Comparison of ENCODE assay signal across 12 cellular contexts in genomic region chr5:138968601-138969000, GRCh38.
"Had no signal": no experiment of that assay in that cellular context is flagged by ENCODE, and none has a peak within 500 bp of the region (broad histone marks: within the 10 kb centered on the region; RNA-seq: fewer than 3 reads in every experiment).

No MANE protein-coding gene starts in this region.

- H3K27ac Mint-ChIP-seq: activated B cell treated with CpG ODN at 0.5 μM for 24 hours; activated CD4-positive, alpha-beta T cell treated with anti-CD3 and anti-CD28 coated beads, Interleukin-2, amount 10 ng/mL, durations not matched to agents 7 days and 5 days; activated naive CD4-positive, alpha-beta T cell treated with anti-CD3 and anti-CD28 coated beads, Interleukin-2, amount 50 U/mL, for 72 hours; T-helper 1 cell treated with Interleukin-12 subunit alpha and Interleukin-12 subunit beta and Interleukin-4 antibody, amounts not matched to agents 30 μg/mL and 1 μg/mL, for 36 hours had no signal

- H3K36me3 Mint-ChIP-seq: activated naive CD4-positive, alpha-beta T cell treated with anti-CD3 and anti-CD28 coated beads, Interleukin-2, amount 50 U/mL, for 72 hours had no signal

- DNase-seq: activated B cell treated with CpG ODN at 0.5 μM for 24 hours; activated CD4-positive, alpha-beta T cell treated with anti-CD3 and anti-CD28 coated beads, Interleukin-2, amount 10 ng/mL, durations not matched to agents 7 days and 5 days; activated CD8-positive, alpha-beta memory T cell treated with anti-CD3 and anti-CD28 coated beads for 24 hours; activated T-cell treated with anti-CD3 and anti-CD28 coated beads for 4 hours; esophagus squamous epithelium; foreskin fibroblast; kidney; retina had no signal

- H3K27me3 ChIP-seq: esophagus squamous epithelium had no signal

- H3K4me3 Mint-ChIP-seq: activated B cell treated with CpG ODN at 0.5 μM for 24 hours; activated CD4-positive, alpha-beta T cell treated with anti-CD3 and anti-CD28 coated beads, Interleukin-2, amount 10 ng/mL, durations not matched to agents 7 days and 5 days; T-helper 1 cell treated with Interleukin-12 subunit alpha and Interleukin-12 subunit beta and Interleukin-4 antibody, amounts not matched to agents 30 μg/mL and 1 μg/mL, for 36 hours had no signal

- H3K4me3 ChIP-seq: esophagus squamous epithelium, skin epidermis had no signal

- H3K9me3 Mint-ChIP-seq: activated B cell treated with CpG ODN at 0.5 μM for 24 hours; activated CD4-positive, alpha-beta T cell treated with anti-CD3 and anti-CD28 coated beads, Interleukin-2, amount 10 ng/mL, durations not matched to agents 7 days and 5 days; activated naive CD4-positive, alpha-beta T cell treated with anti-CD3 and anti-CD28 coated beads, Interleukin-2, amount 50 U/mL, for 72 hours; T-helper 1 cell treated with Interleukin-12 subunit alpha and Interleukin-12 subunit beta and Interleukin-4 antibody, amounts not matched to agents 30 μg/mL and 1 μg/mL, for 36 hours had no signal

- H3K4me1 Mint-ChIP-seq: activated B cell treated with CpG ODN at 0.5 μM for 24 hours; activated CD4-positive, alpha-beta T cell treated with anti-CD3 and anti-CD28 coated beads, Interleukin-2, amount 10 ng/mL, durations not matched to agents 7 days and 5 days had no signal

- H3K36me3 ChIP-seq: esophagus squamous epithelium had no signal

- H3K27me3 Mint-ChIP-seq: activated B cell treated with CpG ODN at 0.5 μM for 24 hours had no signal

- H3K9me3 ChIP-seq: esophagus squamous epithelium had no signal

- H3K4me1 ChIP-seq: parathyroid adenoma had no signal

- ATAC-seq: activated naive CD4-positive, alpha-beta T cell treated with anti-CD3 and anti-CD28 coated beads, Interleukin-2, amount 50 U/mL, for 72 hours had no signal

- H3K27ac ChIP-seq: esophagus squamous epithelium, parathyroid adenoma, skin epidermis had no signal
